8 cellular contexts compared by ENCODE assay signal in the genomic region with DNA sequence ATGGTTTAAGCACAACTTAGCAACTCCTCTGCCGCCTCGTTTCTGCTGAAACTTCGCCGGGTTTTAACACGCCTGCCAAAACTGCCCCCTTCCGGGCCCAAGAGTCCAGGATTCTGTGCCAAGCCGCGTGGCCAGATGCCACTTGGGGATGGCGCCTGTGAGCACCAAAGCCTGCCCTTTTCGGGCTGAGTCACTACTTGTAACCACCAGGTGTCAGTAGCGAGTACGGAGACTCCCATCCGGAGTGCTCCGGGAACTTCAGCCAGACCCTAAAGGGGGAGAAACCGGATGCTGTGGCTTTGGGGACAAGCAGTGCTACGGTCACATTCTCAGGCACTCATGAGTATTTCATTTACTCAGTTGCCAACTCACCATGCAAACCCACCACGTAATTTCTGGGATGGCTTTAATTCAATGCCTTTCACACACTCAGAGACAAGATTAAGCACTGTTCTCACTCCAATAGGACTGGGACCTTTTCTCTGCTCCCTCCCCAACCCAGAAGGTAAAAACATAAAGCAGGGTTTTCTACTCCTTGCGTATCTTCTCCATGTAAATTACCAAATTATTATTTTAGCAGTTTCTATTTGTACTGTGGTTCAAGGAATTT. TPM values are rescaled to one million over a fixed set of nuclear protein-coding genes. Genes with fewer than 3 reads are reported as not detected.
A peak's percentile ranks its signal among the peaks of the same experiment; 100 is the strongest.
DNase-seq lines count a peak whose midpoint lies in the region; ATAC-seq and TF ChIP-seq lines count a peak whose summit lies in the region.

No MANE protein-coding gene starts in this region.

- WGBS in hepatocyte (ENCODE audit: low lambda C conversion rate, missing lambda C conversion rate) = 16% methylated on average over 18 of the region's 18 CpGs
- WGBS in sigmoid colon, 2 donors = 4 to 5% methylated on average over 18 of the region's 18 CpGs

- peak in 1 of 4 donors; percentile 15 for TF ChIP-seq EP300 in sigmoid colon (IDR thresholded peaks at IDR 0.05)

- H4K20me1 ChIP-seq in hepatocyte (ENCODE audit: insufficient read depth, poor library complexity, severe bottlenecking) = peaks cover 42% of the 10 kb centered on the region

- H3K27me3 ChIP-seq in ascending aorta (no peaks in the 10 kb centered on the region), hepatocyte (peaks cover 11% of the 10 kb centered on the region), sigmoid colon (no peaks in the 10 kb centered on the region)

- H3K4me3 ChIP-seq in ascending aorta (peak overlapping the region; percentile 27 to 49), hepatocyte (no peak overlapping the region), sigmoid colon (peak overlapping the region; percentile 8 to 71 (median 31))

- no peaks in the 10 kb centered on the region for H3K9me3 Mint-ChIP-seq in T-cell

- H3K9me2 ChIP-seq in hepatocyte (replicated peaks; ENCODE audit: insufficient read depth) = no peaks in the 10 kb centered on the region

- H3K79me2 ChIP-seq in hepatocyte = peaks cover 42% of the 10 kb centered on the region

- no peak for TF ChIP-seq POLR2A in sigmoid colon (IDR thresholded peaks at IDR 0.05)

- peaks cover 10 to 30% (median 26%) of the 10 kb centered on the region in 3 donors for H3K4me1 Mint-ChIP-seq in T-cell

- no peaks in the 10 kb centered on the region for H3K9me3 ChIP-seq in ascending aorta
- H3K9me3 ChIP-seq in hepatocyte (ENCODE audit: low read depth) = no peaks in the 10 kb centered on the region
- no peaks in the 10 kb centered on the region for H3K9me3 ChIP-seq in sigmoid colon

- H3K4me1 ChIP-seq in ascending aorta (peaks cover 20 to 46% of the 10 kb centered on the region in 2 donors), hepatocyte (ENCODE audit: insufficient read depth) (peaks cover 11% of the 10 kb centered on the region), sigmoid colon (peaks cover 0 to 77% (median 77%) of the 10 kb centered on the region in 4 donors)

- H3K27me3 Mint-ChIP-seq in T-cell = peaks cover 53 to 80% of the 10 kb centered on the region in 2 donors

- DNase-seq in EL (peak; percentile 90), KBM-7 (peak; percentile 91), T-cell (peak in 30 of 34 experiments; percentile 8 to 54 (median 36)), ascending aorta (ENCODE audit: low spot score in 2 of 2) (peak; percentile 39 to 94), hepatocyte (ENCODE audit: low spot score) (peak; percentile 85), sigmoid colon (peak; percentile 92)

- peak overlapping the region; percentile 93 for H3K4me2 ChIP-seq in hepatocyte

- ATAC-seq in GM21576 (IDR thresholded peaks at IDR 0.05; ENCODE audit: unreplicated experiment) (peak; percentile 44), T-cell (replicated peaks in 1 of 4) (peak; percentile 43 to 67 (median 50)), HG02642 (IDR thresholded peaks at IDR 0.05; ENCODE audit: poor library complexity, unreplicated experiment) (no peak)

- no peak overlapping the region for H3K27ac Mint-ChIP-seq in T-cell

- in situ Hi-C loops in KBM-7 (cut with MboI; ENCODE audit: low pct_unique_long_range_greater_than_20kb, low sequenced_read_pairs) = loop anchor here (10.0 kb wide), 1 partner anchor 247 kb away; no protein-coding TSS in a partner anchor

- intact Hi-C loops in ascending aorta (cut with DNase I) (loop anchor here (1.0 to 2.0 kb wide), 2 partner anchors 246 to 427 kb away; a partner anchor contains a TSS), sigmoid colon (cut with DNase I) (no loop called here)

- H3K27ac ChIP-seq in ascending aorta (peak overlapping the region; percentile 67 to 77), hepatocyte (peak overlapping the region; percentile 39), sigmoid colon (peak overlapping the region; percentile 89 to 99 (median 94))

- CTCF ChIA-PET in T-cell (lab: Charles Lee) = interaction anchor here (1.0 to 1.8 kb wide), 3 partner anchors 9 to 246 kb away, joined by 3 to 9 read pairs (median 3); no protein-coding TSS in a partner anchor

- H3K36me3 Mint-ChIP-seq in T-cell = no peaks in the 10 kb centered on the region

- H3K36me3 ChIP-seq in ascending aorta (peaks cover 47 to 57% of the 10 kb centered on the region in 2 donors), hepatocyte (replicated peaks; ENCODE audit: insufficient read depth, low read depth) (no peaks in the 10 kb centered on the region), sigmoid colon (peaks cover 35 to 72% (median 62%) of the 10 kb centered on the region in 4 donors)

- no peak overlapping the region for H2AFZ ChIP-seq in hepatocyte

- TF ChIP-seq CTCF in ascending aorta (IDR thresholded peaks at IDR 0.05) = peak; percentile 79 to 93 (median 86)
- TF ChIP-seq CTCF in hepatocyte (IDR thresholded peaks at IDR 0.05; ENCODE audit: poor library complexity) = peak; percentile 87
- peak; percentile 76 to 93 (median 83) for TF ChIP-seq CTCF in sigmoid colon (IDR thresholded peaks at IDR 0.05)

- POLR2A ChIA-PET in T-cell (lab: Charles Lee) = no interaction called here

- H3K4me3 Mint-ChIP-seq in T-cell = peak overlapping the region in 1 of 3 donors; percentile 39

RNA-seq across cellular contexts. Expression of a gene that starts 7.7 kb away (rescaled TPM):
- total RNA-seq in T-cell (under 1 TPM in 3 of 5 donors, not detected in 2; 0.20 to 0.76 (median 0.44) TPM), ascending aorta (199 TPM), hepatocyte (111 and 113 TPM in 2 replicates), sigmoid colon (100 to 1,000 TPM; 125 to 350 (median 199) TPM)
- polyA plus RNA-seq in hepatocyte (163 and 186 TPM in 2 replicates), sigmoid colon (10 to 100 TPM; 25.2 to 48.9 (median 38.4) TPM)

Comparison
In these comparisons a context has a peak if more than half of its experiments do, and no peak if none do; other contexts are left out.
1. DNase-seq: peak in every context shown above with its lines; median percentile 92 in sigmoid colon; 91 in KBM-7; 90 in EL; 85 in hepatocyte; 66 in ascending aorta; 36 in T-cell.
2. H3K27ac ChIP-seq: peak in every context shown above with its lines; median percentile 94 in sigmoid colon; 72 in ascending aorta; 39 in hepatocyte.
3. RNA of a gene that starts 7.7 kb away (total RNA-seq): 125 to 350 TPM in sigmoid colon, 199 TPM in ascending aorta (single experiment) and 111 to 113 TPM in hepatocyte; 0.20 to 0.76 TPM in T-cell; every median in the first group is over 10 times any median in the second.
4. Peak in every context shown above with its lines, with median percentiles within 50 percentile points of each other: CTCF ChIP-seq.